In genomic region chr6:149751920-149752319, GRCh38 we compare ENCODE assay signal across 5 cellular contexts. TPM values are rescaled to one million over a fixed set of nuclear protein-coding genes. Genes with fewer than 3 reads are reported as not detected.
DNase-seq lines count a peak whose midpoint lies in the region; ATAC-seq, FAIRE-seq and TF ChIP-seq lines count a peak whose summit lies in the region.
"Not testable (repeated sequence)": the region's sequence is repeated elsewhere in the genome, so short reads cannot be mapped to it uniquely, and the experiment has no call there.

No MANE protein-coding gene starts in this region.

- in situ Hi-C loops in GM23248 (cut with MboI); K562 (cut with MboI): not testable (repeated sequence)

- H3K27me3 ChIP-seq in GM23248 (replicated peaks; ENCODE audit: insufficient read depth); PC-3 (ENCODE audit: low read length); K562 (ENCODE audit: control insufficient read depth in 2 of 2, insufficient read depth in 2 of 2, low read length in 2 of 2): not testable (repeated sequence)

- ATAC-seq in PC-3; activated CD8-positive, alpha-beta memory T cell treated with anti-CD3 and anti-CD28 coated beads, Interleukin-2, amount 10 ng/mL, durations not matched to agents 7 days and 5 days; K562: not testable (repeated sequence)

- not testable (repeated sequence) for DNase-seq in GM23248; PC-3; K562 (ENCODE audit: extremely low read depth in 1 of 4, low spot score in 3 of 4)
- DNase-seq in activated CD8-positive, alpha-beta memory T cell treated with anti-CD3 and anti-CD28 coated beads, Interleukin-2, amount 10 ng/mL, durations not matched to agents 7 days and 5 days: peak; percentile 15

- FAIRE-seq in K562 (lab: Jason Lieb, UNC): not testable (repeated sequence)

- not testable (repeated sequence) for H3K27me3 Mint-ChIP-seq in activated CD8-positive, alpha-beta memory T cell treated with anti-CD3 and anti-CD28 coated beads, Interleukin-2, amount 10 ng/mL, durations not matched to agents 7 days and 5 days; nephron (ENCODE audit: low read depth)

- H4K20me1 ChIP-seq in GM23248 (ENCODE audit: insufficient read depth): not testable (repeated sequence)
- H4K20me1 ChIP-seq in PC-3 (ENCODE audit: low read length) (peaks cover 23% of the 10 kb centered on the region; the same call in 1 of the 2 replicates), K562 (replicated peaks; ENCODE audit: control insufficient read depth, insufficient read depth, low read length) (peaks cover 20% of the 10 kb centered on the region)

- H3K27ac ChIP-seq in GM23248; PC-3 (ENCODE audit: low read length); K562 (ENCODE audit: extremely low read depth, low read depth, low read length): not testable (repeated sequence)

- peak overlapping the region; percentile 26 for H3K4me3 Mint-ChIP-seq in activated CD8-positive, alpha-beta memory T cell treated with anti-CD3 and anti-CD28 coated beads, Interleukin-2, amount 10 ng/mL, durations not matched to agents 7 days and 5 days
- H3K4me3 Mint-ChIP-seq in nephron: peak overlapping the region; percentile 37 to 63 (median 55)

- WGBS in GM23248 (ENCODE audit: low coverage in 1 of 2, low lambda C conversion rate in 2 of 2, missing lambda C conversion rate in 2 of 2), 2 experiments: 96 to 98% methylated on average over 5 of the region's 5 CpGs
- 73% methylated on average over 5 of the region's 5 CpGs for WGBS in K562 (ENCODE audit: insufficient coverage, low coverage, missing lambda C conversion rate)

- H3K36me3 ChIP-seq in GM23248 (ENCODE audit: low read depth); PC-3 (ENCODE audit: low read depth, low read length): not testable (repeated sequence)
- H3K36me3 ChIP-seq in K562 (ENCODE audit: control insufficient read depth, insufficient read depth, low read length): peaks cover 46% of the 10 kb centered on the region

- POLR2A ChIA-PET in PC-3 (lab: Charles Lee; ENCODE audit: unreplicated experiment): not testable (repeated sequence)
- POLR2A ChIA-PET in K562 (lab: Yijun Ruan, JAX): interaction anchor here (2.6 kb wide), 1 partner anchor 34 kb away, joined by 13 read pairs; the partner anchor contains the start of gene LATS1

- not testable (repeated sequence) for TF ChIP-seq CTCF in PC-3 (conservative IDR thresholded peaks at IDR 0.05; ENCODE audit: low read depth, low read length); K562 (IDR thresholded peaks at IDR 0.05 in 2 of 3, conservative IDR thresholded peaks at IDR 0.05 in 1 of 3; ENCODE audit: insufficient read depth in 2 of 3, low read depth in 1 of 3, low read length in 3 of 3); nephron (IDR thresholded peaks at IDR 0.05; ENCODE audit: unreplicated experiment in 3 of 3)

- H3K9ac ChIP-seq in GM23248; PC-3 (ENCODE audit: low read length): not testable (repeated sequence)
- H3K9ac ChIP-seq in K562 (ENCODE audit: insufficient read depth in 1 of 2, low read depth in 2 of 2, low read length in 2 of 2): peak overlapping the region; percentile 86 to 96; a peak in 3 of 4 replicates

- TF ChIP-seq RAD21 in K562 (CRISPR knock-in tag; conservative IDR thresholded peaks at IDR 0.05 in 1 of 2, IDR thresholded peaks at IDR 0.05 in 1 of 2): not testable (repeated sequence)

- H3K4me1 Mint-ChIP-seq in activated CD8-positive, alpha-beta memory T cell treated with anti-CD3 and anti-CD28 coated beads, Interleukin-2, amount 10 ng/mL, durations not matched to agents 7 days and 5 days: peaks cover 41% of the 10 kb centered on the region
- H3K4me1 Mint-ChIP-seq in nephron: peaks cover 11% of the 10 kb centered on the region

- H3K9me3 ChIP-seq in GM23248 (ENCODE audit: low read depth); PC-3 (ENCODE audit: low read length); K562 (replicated peaks; ENCODE audit: control insufficient read depth, insufficient read depth, low read depth, low read length): not testable (repeated sequence)

- H3K27ac Mint-ChIP-seq in activated CD8-positive, alpha-beta memory T cell treated with anti-CD3 and anti-CD28 coated beads, Interleukin-2, amount 10 ng/mL, durations not matched to agents 7 days and 5 days; nephron: not testable (repeated sequence)

- not testable (repeated sequence) for H3K9me2 ChIP-seq in GM23248 (ENCODE audit: insufficient read depth); PC-3 (replicated peaks; ENCODE audit: low read length)

- H3K4me1 ChIP-seq in GM23248 (ENCODE audit: insufficient read depth) (peaks cover 28% of the 10 kb centered on the region), K562 (replicated peaks in 1 of 2; ENCODE audit: control insufficient read depth in 2 of 2, insufficient read depth in 2 of 2, low read length in 2 of 2) (peaks cover 34 to 36% of the 10 kb centered on the region in 2 experiments)
- H3K4me1 ChIP-seq in PC-3 (ENCODE audit: insufficient read depth, low read length): not testable (repeated sequence)

- not testable (repeated sequence) for H3K4me2 ChIP-seq in GM23248 (ENCODE audit: unreplicated experiment)
- H3K4me2 ChIP-seq in PC-3 (ENCODE audit: low read length) (peak overlapping the region; percentile 79; the same call in 1 of the 2 replicates), K562 (ENCODE audit: insufficient read depth, low read length) (peak overlapping the region; percentile 94)

- H3K9me1 ChIP-seq in K562 (ENCODE audit: control insufficient read depth, insufficient read depth, low read length): not testable (repeated sequence)

- H3K79me2 ChIP-seq in GM23248 (ENCODE audit: insufficient read depth) (peaks cover 73% of the 10 kb centered on the region), PC-3 (ENCODE audit: low read length) (peaks cover 70% of the 10 kb centered on the region), K562 (ENCODE audit: control insufficient read depth, insufficient read depth, low read length) (peaks cover 75% of the 10 kb centered on the region)

- H3K9me3 Mint-ChIP-seq in activated CD8-positive, alpha-beta memory T cell treated with anti-CD3 and anti-CD28 coated beads, Interleukin-2, amount 10 ng/mL, durations not matched to agents 7 days and 5 days (ENCODE audit: low read depth); nephron: not testable (repeated sequence)

- H3F3A ChIP-seq in GM23248 (ENCODE audit: insufficient read depth); PC-3 (ENCODE audit: low read length, unreplicated experiment): not testable (repeated sequence)

- TF ChIP-seq EP300 in K562 (IDR thresholded peaks at IDR 0.05; ENCODE audit: low read length): not testable (repeated sequence)

- CTCF ChIA-PET in PC-3 (lab: Charles Lee): not testable (repeated sequence)
- CTCF ChIA-PET in activated CD8-positive, alpha-beta memory T cell treated with anti-CD3 and anti-CD28 coated beads, Interleukin-2, amount 10 ng/mL, durations not matched to agents 7 days and 5 days (lab: Charles Lee): interaction anchor here (0.8 to 0.9 kb wide), 2 partner anchors 56 to 58 kb away, joined by 3 read pairs; no protein-coding TSS in a partner anchor
- CTCF ChIA-PET in K562 (lab: Yijun Ruan, JAX; ENCODE audit: low intra/inter-chr PET ratio): interaction anchor here (0.6 kb wide), 1 partner anchor 11 kb away, joined by 4 read pairs; no protein-coding TSS in a partner anchor

- not testable (repeated sequence) for TF ChIP-seq POLR2A in K562 (conservative IDR thresholded peaks at IDR 0.05)

- H3K4me3 ChIP-seq in GM23248: 0 out of 2 replicates have a peak overlapping the region, but pooled peaks have one; percentile 85
- not testable (repeated sequence) for H3K4me3 ChIP-seq in PC-3 (ENCODE audit: low read length)
- H3K4me3 ChIP-seq in K562: peak overlapping the region; percentile 97; the same call in 1 of the 2 replicates

- intact Hi-C loops in PC-3 (cut with micrococcal nuclease): not testable (repeated sequence)
- intact Hi-C loops in K562 (cut with micrococcal nuclease): loop anchor here (5.0 kb wide), 1 partner anchor 35 kb away; the partner anchor contains the start of gene LATS1

- not testable (repeated sequence) for H2AFZ ChIP-seq in GM23248; PC-3 (ENCODE audit: low read length); K562 (ENCODE audit: low read depth, low read length)

- H3K36me3 Mint-ChIP-seq in activated CD8-positive, alpha-beta memory T cell treated with anti-CD3 and anti-CD28 coated beads, Interleukin-2, amount 10 ng/mL, durations not matched to agents 7 days and 5 days: peaks cover 12% of the 10 kb centered on the region
- H3K36me3 Mint-ChIP-seq in nephron (ENCODE audit: low read depth): not testable (repeated sequence)

- BruUV-seq in PC-3 (replicated peaks; lab: Mats Ljungman, UMichigan); K562 (replicated peaks; lab: Mats Ljungman, UMichigan): not testable (repeated sequence)

RNA-seq across cellular contexts. Expression of gene PCMT1, which starts 2.4 kb away (rescaled TPM):
- total RNA-seq in GM23248 (2014; rRNA removed; shearing (Covaris generic)): 132 and 165 TPM in 2 replicates
- polyA plus RNA-seq in GM23248 (2016; fragmentation: Nextera tagmentation; extraction: Ambion mirVana): 183 and 184 TPM in 2 replicates
- 122 and 158 TPM in 2 replicates for total RNA-seq in PC-3 (2014; rRNA removed)
- total RNA-seq in activated CD8-positive, alpha-beta memory T cell treated with anti-CD3 and anti-CD28 coated beads, Interleukin-2, amount 10 ng/mL, durations not matched to agents 7 days and 5 days: 100 to 1,000 TPM in 1 of 2 experiments, 10 to 100 TPM in 1; 96.0 to 102 TPM
- 143 TPM in 2 replicates for total RNA-seq in K562 (2011; cell fraction: chromatin; rRNA removed; ENCODE audit: low replicate concordance)
- total RNA-seq in K562 (2011; cell fraction: nucleolus; rRNA removed): 190 and 200 TPM in 2 replicates
- total RNA-seq in K562 (2011; cell fraction: nucleoplasm; rRNA removed): 178 and 226 TPM in 2 replicates
- total RNA-seq in K562 (2014; rRNA removed): 302 and 327 TPM in 2 replicates
- total RNA-seq in K562 (2014; rRNA removed; fragmentation: Illumina TruSeq; extraction: Trizol): 235 and 246 TPM in 2 replicates
- total RNA-seq in K562 (2015; rRNA removed; fragmentation: Illumina TruSeq; extraction: Trizol): 215 and 217 TPM in 2 replicates
- 231 and 238 TPM in 2 replicates for total RNA-seq in K562 (2021)
- polyA plus RNA-seq in K562 (2011; rRNA removed): 307 and 425 TPM in 2 replicates
- 302 and 333 TPM in 2 replicates for polyA plus RNA-seq in K562 (2011; cell fraction: cytosol; rRNA removed)
- polyA plus RNA-seq in K562 (2011; cell fraction: nucleus; rRNA removed): 61.1 and 83.0 TPM in 2 replicates
- polyA plus RNA-seq in K562 (2012): 178 and 267 TPM in 2 replicates
- polyA plus RNA-seq in K562 (2014; fragmentation: Illumina TruSeq; extraction: Trizol): 303 and 361 TPM in 2 replicates
- polyA plus RNA-seq in K562 (2014; fragmentation: Nextera tagmentation; extraction: Ambion mirVana): 100 to 1,000 TPM; 536 to 541 TPM
- polyA plus RNA-seq in K562 (2014; rRNA removed): 411 and 464 TPM in 2 replicates
- 317 and 349 TPM in 2 replicates for polyA minus RNA-seq in K562 (2011; rRNA and poly(A)+ RNA removed)
- 86.4 and 132 TPM in 2 replicates for polyA minus RNA-seq in K562 (2011; cell fraction: cytosol; rRNA and poly(A)+ RNA removed)
- 29.5 and 35.4 TPM in 2 replicates for polyA minus RNA-seq in K562 (2011; cell fraction: nucleus; rRNA and poly(A)+ RNA removed)

RNA-seq across cellular contexts. Expression of gene NUP43, which starts 5.6 kb away (rescaled TPM):
- 35.8 and 58.0 TPM in 2 replicates for total RNA-seq in GM23248 (2014; rRNA removed; shearing (Covaris generic))
- 16.1 and 16.4 TPM in 2 replicates for polyA plus RNA-seq in GM23248 (2016; fragmentation: Nextera tagmentation; extraction: Ambion mirVana)
- total RNA-seq in PC-3 (2014; rRNA removed): 19.2 and 25.5 TPM in 2 replicates
- total RNA-seq in activated CD8-positive, alpha-beta memory T cell treated with anti-CD3 and anti-CD28 coated beads, Interleukin-2, amount 10 ng/mL, durations not matched to agents 7 days and 5 days: 10 to 100 TPM; 67.7 to 75.3 TPM
- 105 and 121 TPM in 2 replicates for total RNA-seq in K562 (2011; cell fraction: chromatin; rRNA removed; ENCODE audit: low replicate concordance)
- total RNA-seq in K562 (2011; cell fraction: nucleolus; rRNA removed): 31.3 and 32.5 TPM in 2 replicates
- total RNA-seq in K562 (2011; cell fraction: nucleoplasm; rRNA removed): 51.2 and 83.9 TPM in 2 replicates
- total RNA-seq in K562 (2014; rRNA removed): 44.7 and 50.5 TPM in 2 replicates
- total RNA-seq in K562 (2014; rRNA removed; fragmentation: Illumina TruSeq; extraction: Trizol): 112 and 127 TPM in 2 replicates
- total RNA-seq in K562 (2015; rRNA removed; fragmentation: Illumina TruSeq; extraction: Trizol): 78.1 and 83.6 TPM in 2 replicates
- 101 and 103 TPM in 2 replicates for total RNA-seq in K562 (2021)
- 112 and 136 TPM in 2 replicates for polyA plus RNA-seq in K562 (2011; rRNA removed)
- polyA plus RNA-seq in K562 (2011; cell fraction: cytosol; rRNA removed): 35.5 and 60.8 TPM in 2 replicates
- polyA plus RNA-seq in K562 (2011; cell fraction: nucleus; rRNA removed): 52.5 and 59.6 TPM in 2 replicates
- 38.4 and 46.1 TPM in 2 replicates for polyA plus RNA-seq in K562 (2012)
- polyA plus RNA-seq in K562 (2014; fragmentation: Illumina TruSeq; extraction: Trizol): 59.5 and 67.4 TPM in 2 replicates
- 10 to 100 TPM; 28.9 to 39.7 TPM for polyA plus RNA-seq in K562 (2014; fragmentation: Nextera tagmentation; extraction: Ambion mirVana)
- polyA plus RNA-seq in K562 (2014; rRNA removed): 53.1 and 53.4 TPM in 2 replicates
- polyA minus RNA-seq in K562 (2011; rRNA and poly(A)+ RNA removed): 293 and 318 TPM in 2 replicates
- 67.9 and 134 TPM in 2 replicates for polyA minus RNA-seq in K562 (2011; cell fraction: cytosol; rRNA and poly(A)+ RNA removed)
- polyA minus RNA-seq in K562 (2011; cell fraction: nucleus; rRNA and poly(A)+ RNA removed): 19.9 and 34.4 TPM in 2 replicates

RNA-seq across cellular contexts. Expression of gene LATS1, which starts 34.0 kb away (rescaled TPM):
- 18.1 and 20.2 TPM in 2 replicates for total RNA-seq in GM23248 (2014; rRNA removed; shearing (Covaris generic))
- 11.5 and 12.8 TPM in 2 replicates for polyA plus RNA-seq in GM23248 (2016; fragmentation: Nextera tagmentation; extraction: Ambion mirVana)
- total RNA-seq in PC-3 (2014; rRNA removed): 9.2 and 9.7 TPM in 2 replicates
- 10 to 100 TPM; 28.5 to 33.1 TPM for total RNA-seq in activated CD8-positive, alpha-beta memory T cell treated with anti-CD3 and anti-CD28 coated beads, Interleukin-2, amount 10 ng/mL, durations not matched to agents 7 days and 5 days
- total RNA-seq in K562 (2011; cell fraction: chromatin; rRNA removed; ENCODE audit: low replicate concordance): 46.5 and 118 TPM in 2 replicates
- total RNA-seq in K562 (2011; cell fraction: nucleolus; rRNA removed): 23.9 and 24.3 TPM in 2 replicates
- 35.3 and 42.9 TPM in 2 replicates for total RNA-seq in K562 (2011; cell fraction: nucleoplasm; rRNA removed)
- total RNA-seq in K562 (2014; rRNA removed): 14.0 and 22.5 TPM in 2 replicates
- 28.4 and 32.1 TPM in 2 replicates for total RNA-seq in K562 (2014; rRNA removed; fragmentation: Illumina TruSeq; extraction: Trizol)
- total RNA-seq in K562 (2015; rRNA removed; fragmentation: Illumina TruSeq; extraction: Trizol): 26.5 and 26.6 TPM in 2 replicates
- total RNA-seq in K562 (2021): 33.2 and 36.3 TPM in 2 replicates
- polyA plus RNA-seq in K562 (2011; rRNA removed): 18.4 and 24.0 TPM in 2 replicates
- 14.4 and 17.0 TPM in 2 replicates for polyA plus RNA-seq in K562 (2011; cell fraction: cytosol; rRNA removed)
- polyA plus RNA-seq in K562 (2011; cell fraction: nucleus; rRNA removed): 21.7 and 22.5 TPM in 2 replicates
- 15.0 and 16.6 TPM in 2 replicates for polyA plus RNA-seq in K562 (2012)
- 28.7 and 29.1 TPM in 2 replicates for polyA plus RNA-seq in K562 (2014; fragmentation: Illumina TruSeq; extraction: Trizol)
- polyA plus RNA-seq in K562 (2014; fragmentation: Nextera tagmentation; extraction: Ambion mirVana): 1 to 10 TPM; 5.0 to 5.6 TPM
- polyA plus RNA-seq in K562 (2014; rRNA removed): 11.9 and 13.2 TPM in 2 replicates
- 60.3 and 69.3 TPM in 2 replicates for polyA minus RNA-seq in K562 (2011; rRNA and poly(A)+ RNA removed)
- polyA minus RNA-seq in K562 (2011; cell fraction: cytosol; rRNA and poly(A)+ RNA removed): 31.1 and 31.3 TPM in 2 replicates
- polyA minus RNA-seq in K562 (2011; cell fraction: nucleus; rRNA and poly(A)+ RNA removed): 22.2 and 41.8 TPM in 2 replicates
